ENCODE assay signal across 28 cellular contexts in the genomic region with DNA sequence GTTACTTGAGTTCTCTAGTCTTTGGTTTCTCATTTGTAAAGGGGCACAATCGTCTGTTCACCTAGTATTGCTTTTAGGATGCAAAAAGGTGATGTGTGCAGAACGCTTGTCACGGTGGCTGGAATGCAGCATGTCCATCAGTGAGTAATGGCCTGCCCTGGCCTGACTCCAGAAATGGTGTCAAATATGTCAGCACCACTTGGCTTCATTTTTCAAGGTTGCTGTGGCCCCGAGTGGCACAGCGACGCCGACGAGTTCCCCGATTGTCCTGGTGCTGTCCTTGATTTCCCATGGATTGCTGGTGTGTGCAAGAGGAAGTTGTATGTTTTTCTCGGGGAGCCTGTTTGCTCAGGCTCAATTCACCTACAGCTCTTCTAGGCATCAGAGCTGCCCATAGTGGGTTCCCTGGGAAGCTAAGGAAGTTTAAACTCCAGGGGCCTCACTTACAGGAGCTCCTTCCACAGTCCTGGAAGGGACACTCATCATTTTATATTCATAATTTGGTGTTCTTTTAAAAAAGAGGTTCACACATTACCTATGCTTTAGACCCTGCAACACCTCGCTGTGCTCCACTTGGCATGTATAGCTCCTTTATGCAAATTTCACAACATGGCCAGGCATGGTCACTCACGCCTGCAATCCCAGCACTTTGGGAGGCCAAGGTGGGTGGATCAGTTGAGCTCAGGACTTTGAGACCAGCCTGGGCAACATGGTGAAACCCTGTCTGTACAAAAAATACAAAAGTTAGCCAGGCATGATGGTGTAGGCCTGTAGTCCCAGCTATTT. TPM values are rescaled to one million over a fixed set of nuclear protein-coding genes. Genes with fewer than 3 reads are reported as not detected.
"Had no signal": no experiment of that assay in that cellular context is flagged by ENCODE, and none has a peak within 500 bp of the region (broad histone marks: within the 10 kb centered on the region; RNA-seq: fewer than 3 reads in every experiment).

No MANE protein-coding gene starts in this region.

- ATAC-seq: activated T-cell treated with anti-CD3 and anti-CD28 coated beads, Interleukin-2, amount 50 U/mL, for 4 hours; activated T-helper 17 cell treated with anti-CD3 and anti-CD28 coated beads, Interleukin-2, amount 50 U/mL, for 72 hours; Panc1; T-helper 17 cell had no signal

- H3K36me3 Mint-ChIP-seq: activated naive CD4-positive, alpha-beta T cell treated with anti-CD3 and anti-CD28 coated beads, Interleukin-2, amount 10 ng/mL, durations not matched to agents 7 days and 5 days had no signal

- DNase-seq: activated B cell treated with CpG ODN at 0.5 μM for 24 hours; activated CD4-positive, alpha-beta memory T cell treated with anti-CD3 and anti-CD28 coated beads for 36 hours; activated CD4-positive, alpha-beta T cell treated with anti-CD3 and anti-CD28 coated beads for 1 hour; activated CD4-positive, alpha-beta T cell treated with anti-CD3 and anti-CD28 coated beads, Interleukin-2, amount 10 ng/mL, durations not matched to agents 24 days and 14 days; activated CD8-positive, alpha-beta memory T cell treated with anti-CD3 and anti-CD28 coated beads for 24 hours; activated gamma-delta T cell; activated naive CD4-positive, alpha-beta T cell treated with anti-CD3 and anti-CD28 coated beads, Interleukin-2, amount 10 ng/mL, durations not matched to agents 7 days and 5 days; activated naive CD8-positive, alpha-beta T cell treated with anti-CD3 and anti-CD28 coated beads for 36 hours; activated T-cell treated with anti-CD3 and anti-CD28 coated beads, Interleukin-2, amount 50 U/mL, for 4 hours; Karpas-422; MM.1S; NCI-H1105; NCI-H1436; NCI-H1694 treated with DMSO at 0.1 percent for 48 hours; NCI-H2029 treated with DMSO at 0.1 percent for 48 hours; NCI-H345; NCI-H510A; NCI-H526 treated with DMSO at 0.1 percent for 48 hours; NCI-H82; OCI-M1; RPMI8226; SHP77; T-helper 17 cell; T1000 had no signal

- H3K9me3 Mint-ChIP-seq: activated CD4-positive, alpha-beta memory T cell treated with anti-CD3 and anti-CD28 coated beads for 36 hours; activated T-cell treated with anti-CD3 and anti-CD28 coated beads, Interleukin-2, amount 50 U/mL, for 4 hours; activated T-helper 17 cell treated with anti-CD3 and anti-CD28 coated beads, Interleukin-2, amount 50 U/mL, for 72 hours; central memory CD8-positive, alpha-beta T cell had no signal

- H3K4me1 Mint-ChIP-seq: activated B cell treated with CpG ODN at 0.5 μM for 24 hours; activated CD4-positive, alpha-beta T cell treated with anti-CD3 and anti-CD28 coated beads, Interleukin-2, amount 10 ng/mL, durations not matched to agents 24 days and 14 days; activated naive CD4-positive, alpha-beta T cell treated with anti-CD3 and anti-CD28 coated beads, Interleukin-2, amount 10 ng/mL, durations not matched to agents 7 days and 5 days; activated naive CD8-positive, alpha-beta T cell treated with anti-CD3 and anti-CD28 coated beads for 36 hours; activated T-helper 17 cell treated with anti-CD3 and anti-CD28 coated beads, Interleukin-2, amount 50 U/mL, for 72 hours; central memory CD8-positive, alpha-beta T cell; T-helper 17 cell had no signal

- H3K4me3 Mint-ChIP-seq: activated B cell treated with CpG ODN at 0.5 μM for 24 hours; activated CD4-positive, alpha-beta memory T cell treated with anti-CD3 and anti-CD28 coated beads for 36 hours; activated CD4-positive, alpha-beta T cell treated with anti-CD3 and anti-CD28 coated beads, Interleukin-2, amount 10 ng/mL, durations not matched to agents 24 days and 14 days; activated naive CD4-positive, alpha-beta T cell treated with anti-CD3 and anti-CD28 coated beads, Interleukin-2, amount 10 ng/mL, durations not matched to agents 7 days and 5 days; activated naive CD8-positive, alpha-beta T cell treated with anti-CD3 and anti-CD28 coated beads for 36 hours; activated T-cell treated with anti-CD3 and anti-CD28 coated beads, Interleukin-2, amount 50 U/mL, for 4 hours; activated T-helper 17 cell treated with anti-CD3 and anti-CD28 coated beads, Interleukin-2, amount 50 U/mL, for 72 hours; central memory CD8-positive, alpha-beta T cell; T-helper 17 cell had no signal

- H3K27ac Mint-ChIP-seq: activated B cell treated with CpG ODN at 0.5 μM for 24 hours; activated CD4-positive, alpha-beta memory T cell treated with anti-CD3 and anti-CD28 coated beads for 36 hours; activated CD4-positive, alpha-beta T cell treated with anti-CD3 and anti-CD28 coated beads, Interleukin-2, amount 10 ng/mL, durations not matched to agents 24 days and 14 days; activated naive CD4-positive, alpha-beta T cell treated with anti-CD3 and anti-CD28 coated beads, Interleukin-2, amount 10 ng/mL, durations not matched to agents 7 days and 5 days; activated naive CD8-positive, alpha-beta T cell treated with anti-CD3 and anti-CD28 coated beads for 36 hours; activated T-helper 17 cell treated with anti-CD3 and anti-CD28 coated beads, Interleukin-2, amount 50 U/mL, for 72 hours; T-helper 17 cell had no signal

RNA-seq across cellular contexts. Expression of a gene that starts 37.8 kb away (rescaled TPM):
- total RNA-seq: activated CD4-positive, alpha-beta memory T cell treated with anti-CD3 and anti-CD28 coated beads for 36 hours; activated CD4-positive, alpha-beta T cell treated with anti-CD3 and anti-CD28 coated beads, Interleukin-2, amount 10 ng/mL, durations not matched to agents 24 days and 14 days; activated naive CD8-positive, alpha-beta T cell treated with anti-CD3 and anti-CD28 coated beads for 36 hours; bronchial epithelial cell had no signal
